ENCODE assay signal across 12 cellular contexts in the genomic region with DNA sequence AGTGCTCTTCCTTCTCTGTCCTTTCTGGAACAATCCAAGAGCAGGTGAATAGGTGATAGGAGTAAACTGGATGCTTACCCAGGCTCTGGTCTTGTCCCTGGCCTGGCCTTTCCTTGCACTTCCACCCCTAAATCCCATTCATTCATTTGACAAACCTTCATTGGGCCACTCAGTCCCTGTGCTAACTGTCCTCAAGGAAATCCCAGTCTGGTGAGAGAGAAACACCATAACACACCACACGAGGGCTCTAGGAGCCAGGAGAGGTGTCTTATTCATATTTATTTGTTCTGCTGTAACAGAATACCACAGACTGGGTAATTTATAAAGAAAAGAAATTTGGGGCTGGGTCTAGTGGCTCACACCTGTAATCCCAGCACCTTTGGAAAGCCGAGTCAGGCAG. TPM values are rescaled to one million over a fixed set of nuclear protein-coding genes. Genes with fewer than 3 reads are reported as not detected.
DNase-seq lines count a peak whose midpoint lies in the region; ATAC-seq lines count a peak whose summit lies in the region.
"Had no signal": no experiment of that assay in that cellular context is flagged by ENCODE, and none has a peak within 500 bp of the region (broad histone marks: within the 10 kb centered on the region; RNA-seq: fewer than 3 reads in every experiment).

No MANE protein-coding gene starts in this region.

- H3K27ac ChIP-seq in CD8-positive, alpha-beta memory T cell (ENCODE audit: low read depth, low read length) = no peak overlapping the region

- no peak overlapping the region for H3K4me3 Mint-ChIP-seq in central memory CD8-positive, alpha-beta T cell
- no peak overlapping the region for H3K4me3 Mint-ChIP-seq in activated CD8-positive, alpha-beta memory T cell treated with anti-CD3 and anti-CD28 coated beads, Interleukin-2, amount 10 ng/mL, durations not matched to agents 7 days and 5 days
- H3K4me3 Mint-ChIP-seq in CD8-positive, alpha-beta memory T cell = no peak overlapping the region
- H3K4me3 Mint-ChIP-seq: activated T-helper 17 cell treated with anti-CD3 and anti-CD28 coated beads, Interleukin-2, amount 50 U/mL, for 72 hours; CD14-positive monocyte had no signal

- H3K27ac Mint-ChIP-seq in central memory CD8-positive, alpha-beta T cell (ENCODE audit: low read depth) = peak overlapping the region; percentile 53
- no peak overlapping the region for H3K27ac Mint-ChIP-seq in activated CD8-positive, alpha-beta memory T cell treated with anti-CD3 and anti-CD28 coated beads, Interleukin-2, amount 10 ng/mL, durations not matched to agents 7 days and 5 days
- H3K27ac Mint-ChIP-seq in CD8-positive, alpha-beta memory T cell = peak overlapping the region in 1 of 8 donors; percentile 14
- H3K27ac Mint-ChIP-seq: CD14-positive monocyte had no signal

- POLR2A ChIA-PET in CD8-positive, alpha-beta memory T cell (lab: Charles Lee) = no interaction called here

- peaks cover 16% of the 10 kb centered on the region for H3K4me1 ChIP-seq in CD8-positive, alpha-beta memory T cell (ENCODE audit: insufficient read depth, low read length)

- no peaks in the 10 kb centered on the region for H3K36me3 ChIP-seq in CD8-positive, alpha-beta memory T cell (ENCODE audit: insufficient read depth, low read length)

- H3K36me3 Mint-ChIP-seq in central memory CD8-positive, alpha-beta T cell (ENCODE audit: insufficient read depth) = peaks cover 4% of the 10 kb centered on the region
- H3K36me3 Mint-ChIP-seq in activated CD8-positive, alpha-beta memory T cell treated with anti-CD3 and anti-CD28 coated beads, Interleukin-2, amount 10 ng/mL, durations not matched to agents 7 days and 5 days = peaks cover 1% of the 10 kb centered on the region
- H3K36me3 Mint-ChIP-seq in CD8-positive, alpha-beta memory T cell = peaks cover 0 to 4% (median 0%) of the 10 kb centered on the region in 3 donors
- H3K36me3 Mint-ChIP-seq: CD14-positive monocyte had no signal

- H3K27me3 Mint-ChIP-seq in central memory CD8-positive, alpha-beta T cell = no peaks in the 10 kb centered on the region
- peaks cover 3% of the 10 kb centered on the region for H3K27me3 Mint-ChIP-seq in activated CD8-positive, alpha-beta memory T cell treated with anti-CD3 and anti-CD28 coated beads, Interleukin-2, amount 10 ng/mL, durations not matched to agents 7 days and 5 days
- peaks cover 0 to 3% of the 10 kb centered on the region in 2 donors for H3K27me3 Mint-ChIP-seq in CD8-positive, alpha-beta memory T cell
- H3K27me3 Mint-ChIP-seq: activated T-helper 17 cell treated with anti-CD3 and anti-CD28 coated beads, Interleukin-2, amount 50 U/mL, for 72 hours had no signal

- no peaks in the 10 kb centered on the region for H3K9me3 Mint-ChIP-seq in central memory CD8-positive, alpha-beta T cell
- no peaks in the 10 kb centered on the region for H3K9me3 Mint-ChIP-seq in activated CD8-positive, alpha-beta memory T cell treated with anti-CD3 and anti-CD28 coated beads, Interleukin-2, amount 10 ng/mL, durations not matched to agents 7 days and 5 days (ENCODE audit: low read depth)
- no peaks in the 10 kb centered on the region for H3K9me3 Mint-ChIP-seq in CD8-positive, alpha-beta memory T cell
- H3K9me3 Mint-ChIP-seq: activated T-helper 17 cell treated with anti-CD3 and anti-CD28 coated beads, Interleukin-2, amount 50 U/mL, for 72 hours had no signal

- peak; percentile 17 for DNase-seq in NCI-H2171 treated with DMSO at 0.1 percent for 48 hours (lab: John Stamatoyannopoulos, UW)
- no peak for DNase-seq in NCI-H2171 (lab: John Stamatoyannopoulos, UW)
- peak; percentile 25 for DNase-seq in NCI-H1436 (lab: John Stamatoyannopoulos, UW)
- DNase-seq in central memory CD8-positive, alpha-beta T cell (ENCODE audit: low spot score in 2 of 2) = no peak
- peak; percentile 40 for DNase-seq in renal cortical epithelial cell (ENCODE audit: low read depth)
- DNase-seq in activated CD8-positive, alpha-beta memory T cell treated with anti-CD3 and anti-CD28 coated beads, Interleukin-2, amount 10 ng/mL, durations not matched to agents 7 days and 5 days = no peak
- DNase-seq in CD8-positive, alpha-beta memory T cell = no peak
- DNase-seq: stimulated activated naive CD4-positive, alpha-beta T cell treated with Interleukin-2 at 50 U/mL for 16 hours had no signal

- H3K27me3 ChIP-seq in CD8-positive, alpha-beta memory T cell (ENCODE audit: insufficient read depth, low read length, poor library complexity, severe bottlenecking) = no peaks in the 10 kb centered on the region

- CTCF ChIA-PET in activated CD8-positive, alpha-beta memory T cell treated with anti-CD3 and anti-CD28 coated beads, Interleukin-2, amount 10 ng/mL, durations not matched to agents 7 days and 5 days (lab: Charles Lee) = interaction anchor here (1.0 to 5.0 kb wide), 4 partner anchors 9 to 222 kb away, joined by 3 to 111 read pairs (median 4); no protein-coding TSS in a partner anchor
- CTCF ChIA-PET in CD8-positive, alpha-beta memory T cell (lab: Charles Lee) = interaction anchor here (1.1 to 5.4 kb wide), 4 partner anchors 9 to 138 kb away, joined by 3 to 96 read pairs (median 17); no protein-coding TSS in a partner anchor

- ATAC-seq in central memory CD8-positive, alpha-beta T cell (replicated peaks; ENCODE audit: extremely low read depth, poor library complexity, severe bottlenecking) = no peak
- ATAC-seq in HG03469 (IDR thresholded peaks at IDR 0.05; ENCODE audit: unreplicated experiment) = no peak
- ATAC-seq in activated CD8-positive, alpha-beta memory T cell treated with anti-CD3 and anti-CD28 coated beads, Interleukin-2, amount 10 ng/mL, durations not matched to agents 7 days and 5 days = no peak
- ATAC-seq: activated T-helper 17 cell treated with anti-CD3 and anti-CD28 coated beads, Interleukin-2, amount 50 U/mL, for 72 hours had no signal

- peaks cover 23% of the 10 kb centered on the region for H3K4me1 Mint-ChIP-seq in central memory CD8-positive, alpha-beta T cell
- peaks cover 27% of the 10 kb centered on the region for H3K4me1 Mint-ChIP-seq in activated CD8-positive, alpha-beta memory T cell treated with anti-CD3 and anti-CD28 coated beads, Interleukin-2, amount 10 ng/mL, durations not matched to agents 7 days and 5 days
- peaks cover 28 to 38% (median 29%) of the 10 kb centered on the region in 3 donors for H3K4me1 Mint-ChIP-seq in CD8-positive, alpha-beta memory T cell

- no peak overlapping the region for H3K4me3 ChIP-seq in CD8-positive, alpha-beta memory T cell (ENCODE audit: low read length)

- H3K9me3 ChIP-seq in CD8-positive, alpha-beta memory T cell (ENCODE audit: low read length) = no peaks in the 10 kb centered on the region

RNA-seq across cellular contexts. Expression of a gene that starts 22.8 kb away (rescaled TPM):
- total RNA-seq in renal cortical epithelial cell = not detected in 2 replicates
- under 1 TPM; 0.09 to 0.12 TPM for total RNA-seq in activated CD8-positive, alpha-beta memory T cell treated with anti-CD3 and anti-CD28 coated beads, Interleukin-2, amount 10 ng/mL, durations not matched to agents 7 days and 5 days
- total RNA-seq in CD8-positive, alpha-beta memory T cell = under 1 TPM in 1 of 2 experiments, not detected in 1; 0.11 TPM
- polyA plus RNA-seq in CD8-positive, alpha-beta memory T cell = 0.22 TPM
- total RNA-seq: activated T-helper 17 cell treated with anti-CD3 and anti-CD28 coated beads, Interleukin-2, amount 50 U/mL, for 72 hours had no signal

RNA-seq across cellular contexts. Expression of a gene that starts 30.0 kb away (rescaled TPM):
- total RNA-seq in renal cortical epithelial cell = 0.15 TPM in 1 of 2 replicates, not detected in the other
- under 1 TPM in 1 of 2 experiments, not detected in 1; 0.12 TPM for total RNA-seq in activated CD8-positive, alpha-beta memory T cell treated with anti-CD3 and anti-CD28 coated beads, Interleukin-2, amount 10 ng/mL, durations not matched to agents 7 days and 5 days
- total RNA-seq in CD8-positive, alpha-beta memory T cell = under 1 TPM in 1 of 2 experiments, not detected in 1; 0.13 TPM
- 0.24 TPM for polyA plus RNA-seq in CD8-positive, alpha-beta memory T cell

RNA-seq across cellular contexts. Expression of a gene that starts 36.7 kb away (rescaled TPM):
- not detected in 2 replicates for total RNA-seq in renal cortical epithelial cell
- total RNA-seq in activated CD8-positive, alpha-beta memory T cell treated with anti-CD3 and anti-CD28 coated beads, Interleukin-2, amount 10 ng/mL, durations not matched to agents 7 days and 5 days = not detected
- total RNA-seq in CD8-positive, alpha-beta memory T cell = not detected
- not detected for polyA plus RNA-seq in CD8-positive, alpha-beta memory T cell
- total RNA-seq: activated T-helper 17 cell treated with anti-CD3 and anti-CD28 coated beads, Interleukin-2, amount 50 U/mL, for 72 hours; frontal cortex had no signal

Comparison
In these comparisons a context has a peak if more than half of its experiments do, and no peak if none do; other contexts are left out.
1. DNase-seq: peak in NCI-H2171 treated with DMSO at 0.1 percent for 48 hours (single experiment), NCI-H1436 (single experiment) and renal cortical epithelial cell (single experiment); none in NCI-H2171 (single experiment), central memory CD8-positive, alpha-beta T cell (0 of 2), activated CD8-positive, alpha-beta memory T cell treated with anti-CD3 and anti-CD28 coated beads, Interleukin-2, amount 10 ng/mL, durations not matched to agents 7 days and 5 days (single experiment) and CD8-positive, alpha-beta memory T cell (0 of 5).